Comparison of ENCODE assay signal across 20 cellular contexts in genomic region chr5:134123360-134123759, GRCh38. TPM values are rescaled to one million over a fixed set of nuclear protein-coding genes. Genes with fewer than 3 reads are reported as not detected.
DNase-seq lines count a peak whose midpoint lies in the region; ATAC-seq and TF ChIP-seq lines count a peak whose summit lies in the region.
"Had no signal": no experiment of that assay in that cellular context is flagged by ENCODE, and none has a peak within 500 bp of the region (broad histone marks: within the 10 kb centered on the region; RNA-seq: fewer than 3 reads in every experiment).

No MANE protein-coding gene starts in this region.

- BruUV-seq in IMR-90 (replicated peaks; lab: Mats Ljungman, UMichigan): no TSS peak

- POLR2A ChIA-PET in IMR-90 (lab: Charles Lee; ENCODE audit: unreplicated experiment): no interaction called here

- intact Hi-C loops in IMR-90 (cut with micrococcal nuclease): no loop called here
- intact Hi-C loops in dorsolateral prefrontal cortex (cut with DNase I): no loop called here

- H4K5ac ChIP-seq in IMR-90 (ENCODE audit: low read depth, low read length): no peak overlapping the region

- H3K4ac ChIP-seq in IMR-90 (ENCODE audit: low read depth, low read length) (no peak overlapping the region), neuronal stem cell (ENCODE audit: low read length) (no peak overlapping the region)

- peaks cover 30% of the 10 kb centered on the region for H3K9me1 ChIP-seq in IMR-90 (ENCODE audit: insufficient read depth, low read length)

- peaks cover 18% of the 10 kb centered on the region for H4K20me1 ChIP-seq in IMR-90 (ENCODE audit: insufficient read depth, low read length)

- H3K4me2 ChIP-seq in IMR-90 (ENCODE audit: low read depth, low read length) (no peak overlapping the region), neuronal stem cell (ENCODE audit: insufficient read depth, low read length, poor library complexity, severe bottlenecking) (no peak overlapping the region)
- H3K4me2 ChIP-seq: A549, PC-9 had no signal

- no peak overlapping the region for H3K4me3 Mint-ChIP-seq in activated CD8-positive, alpha-beta memory T cell treated with anti-CD3 and anti-CD28 coated beads, Interleukin-2, amount 10 ng/mL, durations not matched to agents 7 days and 5 days

- no peak overlapping the region for H2BK5ac ChIP-seq in IMR-90 (ENCODE audit: low read depth, low read length, poor library complexity, severe bottlenecking)
- no peak overlapping the region for H2BK5ac ChIP-seq in neuronal stem cell (ENCODE audit: low read length)

- H3K9me3 ChIP-seq in IMR-90 (ENCODE audit: control insufficient read depth, insufficient read depth, low read length): no peaks in the 10 kb centered on the region
- peaks cover 0 to 1% of the 10 kb centered on the region in 2 donors for H3K9me3 ChIP-seq in neuronal stem cell (replicated peaks in 1 of 2; ENCODE audit: control insufficient read depth in 2 of 2, insufficient read depth in 1 of 2, low read depth in 1 of 2, low read length in 2 of 2)
- H3K9me3 ChIP-seq: A549, gastrocnemius medialis, vagina had no signal

- no peak overlapping the region for H3K9ac ChIP-seq in IMR-90 (ENCODE audit: low read depth, low read length)
- H3K9ac ChIP-seq in neuronal stem cell (ENCODE audit: low read depth, low read length, poor library complexity): no peak overlapping the region

- H2BK120ac ChIP-seq in IMR-90 (ENCODE audit: low read depth, low read length) (no peak overlapping the region), neuronal stem cell (ENCODE audit: low read depth, low read length) (no peak overlapping the region)

- no peak overlapping the region for H2AK9ac ChIP-seq in IMR-90 (replicated peaks; ENCODE audit: low read depth, low read length, poor library complexity)

- H3K18ac ChIP-seq in IMR-90 (ENCODE audit: low read depth, low read length) (no peak overlapping the region), neuronal stem cell (ENCODE audit: low read length) (no peak overlapping the region)

- H3K27me3 Mint-ChIP-seq in activated CD8-positive, alpha-beta memory T cell treated with anti-CD3 and anti-CD28 coated beads, Interleukin-2, amount 10 ng/mL, durations not matched to agents 7 days and 5 days: peaks cover 75% of the 10 kb centered on the region

- TF ChIP-seq CTCF in IMR-90 (conservative IDR thresholded peaks at IDR 0.05; ENCODE audit: low read depth, low read length) (no peak), dorsolateral prefrontal cortex (IDR thresholded peaks at IDR 0.05 in 54 of 56, conservative IDR thresholded peaks at IDR 0.05 in 2 of 56; ENCODE audit: low read depth in 1 of 56, partially characterized antibody in 56 of 56) (no peak)

- H2AFZ ChIP-seq in IMR-90 (replicated peaks; ENCODE audit: low read length, poor library complexity) (no peak overlapping the region), neuronal stem cell (ENCODE audit: low read length) (no peak overlapping the region)
- H2AFZ ChIP-seq: PC-9 had no signal

- DNase-seq in activated CD8-positive, alpha-beta memory T cell treated with anti-CD3 and anti-CD28 coated beads, Interleukin-2, amount 10 ng/mL, durations not matched to agents 7 days and 5 days: no peak
- DNase-seq in activated CD8-positive, alpha-beta memory T cell treated with anti-CD3 and anti-CD28 coated beads, Interleukin-2, amount 50 U/mL, for 4 hours: no peak
- DNase-seq in IMR-90: no peak
- no peak for DNase-seq in activated naive CD4-positive, alpha-beta T cell treated with anti-CD3 and anti-CD28 coated beads, Interleukin-2, amount 50 U/mL, for 72 hours (ENCODE audit: low spot score in 2 of 2)
- no peak for DNase-seq in neuronal stem cell (ENCODE audit: low spot score)
- DNase-seq in dorsolateral prefrontal cortex: no peak
- DNase-seq in amygdala (lab: John Stamatoyannopoulos, UW): no peak
- DNase-seq in middle frontal gyrus (ENCODE audit: extremely low spot score, low spot score): no peak
- DNase-seq: amniotic stem cell, C1 segment of cervical spinal cord, gastrocnemius medialis, GF-D8, mammary epithelial cell, NCI-H1694, NCI-H82, PC-9, T1000 had no signal

- no peak overlapping the region for H2BK20ac ChIP-seq in IMR-90 (ENCODE audit: low read depth, low read length)

- ATAC-seq in activated CD8-positive, alpha-beta memory T cell treated with anti-CD3 and anti-CD28 coated beads, Interleukin-2, amount 10 ng/mL, durations not matched to agents 7 days and 5 days: no peak
- no peak for ATAC-seq in IMR-90 (ENCODE audit: low read depth)
- no peak for ATAC-seq in activated naive CD4-positive, alpha-beta T cell treated with anti-CD3 and anti-CD28 coated beads, Interleukin-2, amount 50 U/mL, for 72 hours
- ATAC-seq: A549, gastrocnemius medialis had no signal

- in situ Hi-C loops in IMR-90 (cut with MboI; ENCODE audit: low sequenced_read_pairs): no loop called here

- H3K4me1 Mint-ChIP-seq in activated CD8-positive, alpha-beta memory T cell treated with anti-CD3 and anti-CD28 coated beads, Interleukin-2, amount 10 ng/mL, durations not matched to agents 7 days and 5 days: peaks cover 45% of the 10 kb centered on the region

- no peak overlapping the region for H2BK12ac ChIP-seq in neuronal stem cell (ENCODE audit: low read length)

- H4K91ac ChIP-seq in IMR-90 (ENCODE audit: insufficient read depth, low read depth, low read length): no peak overlapping the region
- H4K91ac ChIP-seq in neuronal stem cell (ENCODE audit: low read depth, low read length, poor library complexity): no peak overlapping the region

- dilution Hi-C loops in IMR-90 (cut with HindIII; ENCODE audit: low sequenced_read_pairs, unreplicated experiment): no loop called here

- H3K36me3 ChIP-seq in IMR-90 (ENCODE audit: control insufficient read depth, insufficient read depth, low read length) (peaks cover 3% of the 10 kb centered on the region), neuronal stem cell (replicated peaks in 1 of 2; ENCODE audit: control insufficient read depth in 2 of 2, insufficient read depth in 2 of 2, low read length in 2 of 2) (peaks cover 5 to 8% of the 10 kb centered on the region in 2 donors)
- H3K36me3 ChIP-seq: gastrocnemius medialis, vagina had no signal

- H3K4me3 ChIP-seq in IMR-90 (ENCODE audit: insufficient read depth, low read depth, low read length) (no peak overlapping the region), neuronal stem cell (ENCODE audit: low read length in 2 of 2) (no peak overlapping the region), dorsolateral prefrontal cortex (no peak overlapping the region)
- H3K4me3 ChIP-seq: A549, gastrocnemius medialis, GM12878, PC-9, vagina had no signal

- peak overlapping the region; percentile 11 for H3K27ac Mint-ChIP-seq in activated CD8-positive, alpha-beta memory T cell treated with anti-CD3 and anti-CD28 coated beads, Interleukin-2, amount 10 ng/mL, durations not matched to agents 7 days and 5 days
- H3K27ac Mint-ChIP-seq in activated naive CD4-positive, alpha-beta T cell treated with anti-CD3 and anti-CD28 coated beads, Interleukin-2, amount 50 U/mL, for 72 hours: peak overlapping the region; percentile 88 to 94

- TF ChIP-seq RAD21 in IMR-90 (IDR thresholded peaks at IDR 0.05; ENCODE audit: low read length): no peak

- H2AK5ac ChIP-seq in IMR-90 (ENCODE audit: low read depth, low read length): peak overlapping the region; percentile 80; the same call in 1 of the 2 replicates
- H2AK5ac ChIP-seq in neuronal stem cell (ENCODE audit: low read depth, low read length): no peak overlapping the region

- no peaks in the 10 kb centered on the region for H3K27me3 ChIP-seq in IMR-90 (ENCODE audit: control insufficient read depth, insufficient read depth, low read length)
- H3K27me3 ChIP-seq in neuronal stem cell (ENCODE audit: control insufficient read depth in 3 of 3, insufficient read depth in 3 of 3, low read depth in 1 of 3, low read length in 3 of 3): no peaks in the 10 kb centered on the region
- H3K27me3 ChIP-seq in dorsolateral prefrontal cortex: no peaks in the 10 kb centered on the region
- H3K27me3 ChIP-seq: gastrocnemius medialis, vagina had no signal

- H3K27ac ChIP-seq in IMR-90 (ENCODE audit: insufficient read depth, low read length): no peak overlapping the region
- no peak overlapping the region for H3K27ac ChIP-seq in neuronal stem cell (replicated peaks; ENCODE audit: low read length)
- no peak overlapping the region for H3K27ac ChIP-seq in dorsolateral prefrontal cortex
- H3K27ac ChIP-seq: gastrocnemius medialis, PC-9, vagina had no signal

- H3K4me1 ChIP-seq in IMR-90 (ENCODE audit: control insufficient read depth, insufficient read depth, low read length): peaks cover 14% of the 10 kb centered on the region
- peaks cover 0 to 1% of the 10 kb centered on the region in 2 donors for H3K4me1 ChIP-seq in neuronal stem cell (ENCODE audit: control insufficient read depth in 2 of 2, insufficient read depth in 1 of 2, low read depth in 1 of 2, low read length in 2 of 2)

- CTCF ChIA-PET in activated CD8-positive, alpha-beta memory T cell treated with anti-CD3 and anti-CD28 coated beads, Interleukin-2, amount 10 ng/mL, durations not matched to agents 7 days and 5 days (lab: Charles Lee): interaction anchor here (1.2 to 2.2 kb wide), 2 partner anchors 21 to 84 kb away, joined by 4 to 10 read pairs; no protein-coding TSS in a partner anchor
- CTCF ChIA-PET in IMR-90 (lab: Yijun Ruan, JAX): no interaction called here

- no peaks in the 10 kb centered on the region for H3K36me3 Mint-ChIP-seq in activated CD8-positive, alpha-beta memory T cell treated with anti-CD3 and anti-CD28 coated beads, Interleukin-2, amount 10 ng/mL, durations not matched to agents 7 days and 5 days
- H3K36me3 Mint-ChIP-seq in activated naive CD4-positive, alpha-beta T cell treated with anti-CD3 and anti-CD28 coated beads, Interleukin-2, amount 50 U/mL, for 72 hours: peaks cover 32 to 75% of the 10 kb centered on the region in 2 donors

- no peak overlapping the region for H3K56ac ChIP-seq in IMR-90 (ENCODE audit: extremely low read depth, insufficient read depth, low read length)

- no peak overlapping the region for H2BK15ac ChIP-seq in IMR-90 (ENCODE audit: low read depth, low read length)
- H2BK15ac ChIP-seq in neuronal stem cell (ENCODE audit: low read length): no peak overlapping the region

- H3K23ac ChIP-seq in IMR-90 (ENCODE audit: low read depth, low read length) (no peak overlapping the region), neuronal stem cell (ENCODE audit: low read depth, low read length, poor library complexity) (no peak overlapping the region)

- TF ChIP-seq POLR2A in IMR-90 (IDR thresholded peaks at IDR 0.05; ENCODE audit: low read depth, low read length): no peak

- H3K79me1 ChIP-seq in IMR-90 (ENCODE audit: low read depth in 1 of 2, low read length in 2 of 2) (peaks cover 0 to 29% of the 10 kb centered on the region in 2 experiments; a peak in 3 of 4 replicates), neuronal stem cell (ENCODE audit: low read depth, low read length) (no peaks in the 10 kb centered on the region)

- no peak overlapping the region for H3K14ac ChIP-seq in IMR-90 (replicated peaks; ENCODE audit: low read depth, low read length)
- H3K14ac ChIP-seq in neuronal stem cell (ENCODE audit: low read length): peak overlapping the region; percentile 75

- 100% methylated on average over 2 of the region's 6 CpGs; no CpG with 5 or more reads in 1 of the 2 experiments for whole genome bisulfite sequencing in IMR-90 (ENCODE audit: extremely low coverage in 2 of 2, insufficient read length in 1 of 2), 2 experiments
- no CpG with 5 or more reads among the region's 6 CpGs for WGBS in neuronal stem cell (ENCODE audit: extremely low coverage in 2 of 2, insufficient read length in 2 of 2, insufficient replicate concordance in 1 of 2), 2 donors

- H3K9me3 Mint-ChIP-seq in activated CD8-positive, alpha-beta memory T cell treated with anti-CD3 and anti-CD28 coated beads, Interleukin-2, amount 10 ng/mL, durations not matched to agents 7 days and 5 days (ENCODE audit: low read depth): no peaks in the 10 kb centered on the region
- H3K9me3 Mint-ChIP-seq in activated naive CD4-positive, alpha-beta T cell treated with anti-CD3 and anti-CD28 coated beads, Interleukin-2, amount 50 U/mL, for 72 hours: no peaks in the 10 kb centered on the region

- no peak overlapping the region for H4K8ac ChIP-seq in IMR-90 (ENCODE audit: low read depth in 2 of 2, low read length in 2 of 2)
- no peak overlapping the region for H4K8ac ChIP-seq in neuronal stem cell (ENCODE audit: low read depth, low read length)

RNA-seq across cellular contexts. Expression of gene TCF7, which starts 8.9 kb away (rescaled TPM):
- total RNA-seq in activated CD8-positive, alpha-beta memory T cell treated with anti-CD3 and anti-CD28 coated beads, Interleukin-2, amount 10 ng/mL, durations not matched to agents 7 days and 5 days: 1 to 10 TPM; 7.0 to 7.9 TPM
- total RNA-seq in IMR-90 (2012; rRNA removed) (0.83 and 1.3 TPM in 2 replicates), dorsolateral prefrontal cortex (1 to 10 TPM in 115 of 120 experiments, under 1 TPM in 5; 0.75 to 9.0 (median 2.3) TPM)
- polyA plus RNA-seq in IMR-90 (2012; rRNA removed): 3.4 and 3.8 TPM in 2 replicates
- 2.4 and 3.0 TPM in 2 replicates for polyA plus RNA-seq in IMR-90 (2012; cell fraction: cytosol; rRNA removed)
- polyA plus RNA-seq in IMR-90 (2012; cell fraction: nucleus; rRNA removed; ENCODE audit: low replicate concordance): 4.0 and 4.2 TPM in 2 replicates
- 100 to 1,000 TPM in 1 of 2 donors, 10 to 100 TPM in 1; 93.5 to 229 TPM for total RNA-seq in activated naive CD4-positive, alpha-beta T cell treated with anti-CD3 and anti-CD28 coated beads, Interleukin-2, amount 50 U/mL, for 72 hours
- 4.1 TPM for polyA plus RNA-seq in neuronal stem cell (2013, experiment 1 of 2)
- 4.2 TPM for polyA plus RNA-seq in neuronal stem cell (2013, experiment 2 of 2)

RNA-seq across cellular contexts. Expression of gene SKP1, which starts 53.4 kb away (rescaled TPM):
- 100 to 1,000 TPM; 172 to 189 TPM for total RNA-seq in activated CD8-positive, alpha-beta memory T cell treated with anti-CD3 and anti-CD28 coated beads, Interleukin-2, amount 10 ng/mL, durations not matched to agents 7 days and 5 days
- total RNA-seq in IMR-90 (2012; rRNA removed) (206 and 360 TPM in 2 replicates), dorsolateral prefrontal cortex (100 to 1,000 TPM; 263 to 693 (median 535) TPM)
- polyA plus RNA-seq in IMR-90 (2012; rRNA removed): 512 and 618 TPM in 2 replicates
- 90.2 and 168 TPM in 2 replicates for polyA plus RNA-seq in IMR-90 (2012; cell fraction: cytosol; rRNA removed)
- polyA plus RNA-seq in IMR-90 (2012; cell fraction: nucleus; rRNA removed; ENCODE audit: low replicate concordance): 18.3 and 186 TPM in 2 replicates
- 100 to 1,000 TPM; 156 to 291 TPM for total RNA-seq in activated naive CD4-positive, alpha-beta T cell treated with anti-CD3 and anti-CD28 coated beads, Interleukin-2, amount 50 U/mL, for 72 hours
- 609 TPM for polyA plus RNA-seq in neuronal stem cell (2013, experiment 1 of 2)
- polyA plus RNA-seq in neuronal stem cell (2013, experiment 2 of 2): 615 TPM

Comparison
In these comparisons a context has a peak if more than half of its experiments do, and no peak if none do; other contexts are left out.
1. RNA of gene TCF7, which starts 8.9 kb away (total RNA-seq): 93.5 to 229 TPM in activated naive CD4-positive, alpha-beta T cell treated with anti-CD3 and anti-CD28 coated beads, Interleukin-2, amount 50 U/mL, for 72 hours; 7.0 to 7.9 TPM in activated CD8-positive, alpha-beta memory T cell treated with anti-CD3 and anti-CD28 coated beads, Interleukin-2, amount 10 ng/mL, durations not matched to agents 7 days and 5 days, 0.75 to 9.0 TPM in dorsolateral prefrontal cortex and 0.83 to 1.3 TPM in IMR-90; every median in the first group is over 4 times any median in the second.